In the genomic region with DNA sequence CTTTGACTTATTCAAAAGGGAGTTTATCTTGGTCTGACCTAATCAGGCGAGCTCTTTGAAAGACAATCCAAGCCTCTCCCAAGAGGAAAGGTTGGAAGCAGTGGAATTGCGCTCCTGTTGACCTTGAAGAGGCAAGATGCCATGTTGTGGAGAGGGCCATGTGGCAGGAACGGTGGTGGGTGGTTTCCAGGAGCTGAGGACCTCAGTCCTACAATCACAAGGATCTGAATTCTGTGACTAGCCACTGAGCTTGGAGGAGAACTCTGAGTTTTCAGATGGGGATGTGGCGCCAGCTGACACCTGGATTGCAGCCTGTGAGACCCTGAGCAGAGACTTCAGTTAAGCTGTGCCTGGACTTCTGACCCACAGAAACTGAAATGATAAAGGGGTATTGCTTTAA, we compare ENCODE assay signal across 27 cellular contexts.
"Had no signal": no experiment of that assay in that cellular context is flagged by ENCODE, and none has a peak within 500 bp of the region (broad histone marks: within the 10 kb centered on the region; RNA-seq: fewer than 3 reads in every experiment).

No MANE protein-coding gene starts in this region.

- H3K36me3 Mint-ChIP-seq: mesothelial cell of epicardium; naive B cell; natural killer cell; stimulated activated memory B cell treated with anti-CD40 and anti-IgM and Interleukin-4, amounts not matched to agents 10 μg/mL and 1 μg/mL and 100 μg/mL, for 72 hours; type B pancreatic cell had no signal

- DNase-seq: hippocampal formation; kidney; left colon; left lung; mesendoderm; naive B cell; natural killer cell; nephron progenitor cell; nucleus accumbens; pancreas; posterior cingulate gyrus; retina; right cardiac atrium; sigmoid colon; small intestine; spleen; stimulated activated CD4-positive, alpha-beta T cell treated with anti-CD3 and anti-CD28 coated beads, Interleukin-4, amount 100 ng/mL, for 24 hours; stimulated activated naive CD4-positive, alpha-beta T cell treated with Interleukin-2 at 50 U/mL for 16 hours; stimulated activated naive CD8-positive, alpha-beta T cell treated with anti-CD3 and anti-CD28 coated beads, Interleukin-15, amount 100 ng/mL, for 72 hours; substantia nigra; uterus had no signal

- H3K4me1 ChIP-seq: prostate gland had no signal

- H3K27me3 Mint-ChIP-seq: type B pancreatic cell had no signal

- H3K27ac ChIP-seq: left lung, pancreas, prostate gland, sigmoid colon, spleen, tibial nerve, uterus had no signal

- H3K9me3 ChIP-seq: left lung, pancreas, prostate gland, sigmoid colon, spleen, tibial nerve, uterus had no signal

- H3K36me3 ChIP-seq: left lung, pancreas, prostate gland, sigmoid colon, spleen, tibial nerve, uterus had no signal

- H3K27me3 ChIP-seq: left lung, pancreas, sigmoid colon, tibial nerve, uterus had no signal

- FAIRE-seq: kidney, pancreas, small intestine had no signal

- H3K9me3 Mint-ChIP-seq: mesothelial cell of epicardium; naive B cell; natural killer cell; stimulated activated memory B cell treated with anti-CD40 and anti-IgM and Interleukin-4, amounts not matched to agents 10 μg/mL and 1 μg/mL and 100 μg/mL, for 72 hours; stimulated activated naive CD8-positive, alpha-beta T cell treated with anti-CD3 and anti-CD28 coated beads, Interleukin-15, amount 100 ng/mL, for 72 hours; type B pancreatic cell had no signal

- H3K4me3 Mint-ChIP-seq: mesothelial cell of epicardium; natural killer cell; nephron progenitor cell; stimulated activated memory B cell treated with anti-CD40 and anti-IgM and Interleukin-4, amounts not matched to agents 10 μg/mL and 1 μg/mL and 100 μg/mL, for 72 hours; stimulated activated naive CD8-positive, alpha-beta T cell treated with anti-CD3 and anti-CD28 coated beads, Interleukin-15, amount 100 ng/mL, for 72 hours; type B pancreatic cell had no signal

- ATAC-seq: left colon; left lung; natural killer cell; pancreas; right cardiac atrium; stimulated activated memory B cell treated with anti-CD40 and anti-IgM and Interleukin-4, amounts not matched to agents 10 μg/mL and 1 μg/mL and 100 μg/mL, for 72 hours; stimulated activated naive CD8-positive, alpha-beta T cell treated with anti-CD3 and anti-CD28 coated beads, Interleukin-15, amount 100 ng/mL, for 72 hours had no signal

- H3K4me3 ChIP-seq: left lung, lung, pancreas, prostate gland, sigmoid colon, spleen, tibial nerve, uterus had no signal

- H3K27ac Mint-ChIP-seq: mesothelial cell of epicardium; naive B cell; natural killer cell; nephron progenitor cell; stimulated activated memory B cell treated with anti-CD40 and anti-IgM and Interleukin-4, amounts not matched to agents 10 μg/mL and 1 μg/mL and 100 μg/mL, for 72 hours; stimulated activated naive CD8-positive, alpha-beta T cell treated with anti-CD3 and anti-CD28 coated beads, Interleukin-15, amount 100 ng/mL, for 72 hours; type B pancreatic cell had no signal
